ENCODE assay signal across 34 cellular contexts in the genomic region with DNA sequence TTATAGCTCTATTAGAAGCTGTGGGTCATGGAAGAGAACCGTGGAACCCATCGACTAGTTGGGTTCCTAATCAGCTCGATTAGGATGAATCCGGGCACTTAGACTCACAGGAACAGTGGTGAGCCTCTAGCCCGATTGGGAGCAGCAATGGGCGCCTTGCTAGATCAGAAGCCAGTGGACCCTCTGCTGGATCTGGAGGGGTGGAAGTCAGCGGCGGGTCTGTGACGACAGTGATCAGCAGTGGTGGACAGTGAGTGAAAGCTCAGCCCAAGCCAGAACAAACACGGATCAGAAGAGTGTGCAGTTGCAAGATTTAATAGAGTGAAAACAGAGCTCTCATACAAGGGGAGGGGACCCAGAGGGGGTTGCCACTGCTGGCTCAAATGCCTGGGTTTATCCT.
"Had no signal": no experiment of that assay in that cellular context is flagged by ENCODE, and none has a peak within 500 bp of the region (broad histone marks: within the 10 kb centered on the region; RNA-seq: fewer than 3 reads in every experiment).

No MANE protein-coding gene starts in this region.

- H3K27ac ChIP-seq: adrenal gland, body of pancreas, esophagus muscularis mucosa, foreskin keratinocyte, gastrocnemius medialis, heart right ventricle, WERI-Rb-1 had no signal

- H3K36me3 ChIP-seq: adrenal gland, esophagus muscularis mucosa, gastrocnemius medialis, heart right ventricle, WERI-Rb-1 had no signal

- H3K9me3 ChIP-seq: adrenal gland, body of pancreas, esophagus muscularis mucosa, gastrocnemius medialis, heart right ventricle had no signal

- H3K27me3 Mint-ChIP-seq: activated CD4-positive, alpha-beta memory T cell treated with anti-CD3 and anti-CD28 coated beads, Interleukin-2, amount 10 ng/mL, durations not matched to agents 7 days and 5 days; activated CD4-positive, alpha-beta T cell treated with anti-CD3 and anti-CD28 coated beads for 36 hours; activated CD4-positive, alpha-beta T cell treated with anti-CD3 and anti-CD28 coated beads, Interleukin-2, amount 10 ng/mL, durations not matched to agents 7 days and 5 days; activated naive CD8-positive, alpha-beta T cell; activated T-cell treated with anti-CD3 and anti-CD28 coated beads, Interleukin-2, amount 50 U/mL, for 24 hours; activated T-helper 17 cell treated with anti-CD3 and anti-CD28 coated beads, Interleukin-2, amount 50 U/mL, for 72 hours; effector memory CD8-positive, alpha-beta T cell; T-cell had no signal

- H3K4me3 Mint-ChIP-seq: activated CD4-positive, alpha-beta memory T cell treated with anti-CD3 and anti-CD28 coated beads, Interleukin-2, amount 10 ng/mL, durations not matched to agents 7 days and 5 days; activated CD4-positive, alpha-beta T cell treated with anti-CD3 and anti-CD28 coated beads for 36 hours; activated CD4-positive, alpha-beta T cell treated with anti-CD3 and anti-CD28 coated beads, Interleukin-2, amount 10 ng/mL, durations not matched to agents 7 days and 5 days; activated naive CD8-positive, alpha-beta T cell; activated T-cell treated with anti-CD3 and anti-CD28 coated beads, Interleukin-2, amount 50 U/mL, for 24 hours; activated T-cell treated with anti-CD3 and anti-CD28 coated beads, Interleukin-2, amount 50 U/mL, for 72 hours; activated T-helper 17 cell treated with anti-CD3 and anti-CD28 coated beads, Interleukin-2, amount 50 U/mL, for 72 hours; effector memory CD8-positive, alpha-beta T cell; T-cell; T-helper 1 cell treated with Interleukin-12 subunit alpha and Interleukin-12 subunit beta and Interleukin-4 antibody, amounts not matched to agents 30 μg/mL and 1 μg/mL, for 36 hours; T-helper 2 cell treated with Interferon-gamma antibody and Interleukin-4, amounts not matched to agents 5 μg/mL and 100 μg/mL, for 36 hours had no signal

- H3K9me3 Mint-ChIP-seq: T-helper 2 cell treated with Interferon-gamma antibody and Interleukin-4, amounts not matched to agents 5 μg/mL and 100 μg/mL, for 36 hours had no signal

- DNase-seq: activated CD4-positive, alpha-beta memory T cell treated with anti-CD3 and anti-CD28 coated beads, Interleukin-2, amount 10 ng/mL, durations not matched to agents 7 days and 5 days; activated CD4-positive, alpha-beta T cell treated with anti-CD3 and anti-CD28 coated beads for 36 hours; activated CD4-positive, alpha-beta T cell treated with anti-CD3 and anti-CD28 coated beads, Interleukin-2, amount 10 ng/mL, durations not matched to agents 7 days and 5 days; activated CD4-positive, alpha-beta T cell treated with anti-CD3 and anti-CD28 coated beads, Interleukin-2, amount 50 U/mL, for 4 hours; activated CD4-positive, CD25-positive, alpha-beta regulatory T cell; activated CD4-positive, CD25-positive, alpha-beta regulatory T cell treated with anti-CD3 and anti-CD28 coated beads, Interleukin-2, amount 50 U/mL, for 72 hours; activated CD8-positive, alpha-beta memory T cell treated with anti-CD3 and anti-CD28 coated beads, Interleukin-2, amount 50 U/mL, for 48 hours; activated effector memory CD4-positive, alpha-beta T cell treated with Interleukin-2 at 50 U/mL for 16 hours; activated gamma-delta T cell treated with Interleukin-2 at 50 U/mL for 16 hours; activated naive CD4-positive, alpha-beta T cell treated with anti-CD3 and anti-CD28 coated beads, Interleukin-2, amount 50 U/mL, for 16 hours; activated naive CD4-positive, alpha-beta T cell treated with Interleukin-2 at 50 U/mL for 16 hours; activated T-cell treated with anti-CD3 and anti-CD28 coated beads for 4 hours; activated T-cell treated with anti-CD3 and anti-CD28 coated beads, Interleukin-2, amount 50 U/mL, for 24 hours; activated T-cell treated with anti-CD3 and anti-CD28 coated beads, Interleukin-2, amount 50 U/mL, for 72 hours; adrenal gland; amygdala; body of pancreas; caudate nucleus; cortex of kidney; dermis blood vessel endothelial cell; effector CD4-positive, alpha-beta T cell; effector memory CD8-positive, alpha-beta T cell; erythroblast; foreskin keratinocyte; gastrocnemius medialis; heart right ventricle; T-cell; T1000; WERI-Rb-1 had no signal

- H3K36me3 Mint-ChIP-seq: activated naive CD8-positive, alpha-beta T cell; T-cell had no signal

- H3K4me1 ChIP-seq: adrenal gland, body of pancreas, foreskin keratinocyte, gastrocnemius medialis, heart right ventricle had no signal

- H3K4me3 ChIP-seq: adrenal gland, body of pancreas, esophagus muscularis mucosa, gastrocnemius medialis, heart right ventricle had no signal

- H3K27me3 ChIP-seq: adrenal gland, body of pancreas, esophagus muscularis mucosa, foreskin keratinocyte, gastrocnemius medialis, heart right ventricle had no signal

- ATAC-seq: activated CD4-positive, alpha-beta T cell treated with anti-CD3 and anti-CD28 coated beads for 36 hours; activated T-cell treated with anti-CD3 and anti-CD28 coated beads, Interleukin-2, amount 50 U/mL, for 72 hours; activated T-helper 17 cell treated with anti-CD3 and anti-CD28 coated beads, Interleukin-2, amount 50 U/mL, for 72 hours; body of pancreas; effector memory CD8-positive, alpha-beta T cell; foreskin keratinocyte; gastrocnemius medialis; heart right ventricle; T-cell had no signal

- H3K27ac Mint-ChIP-seq: activated CD4-positive, alpha-beta memory T cell treated with anti-CD3 and anti-CD28 coated beads, Interleukin-2, amount 10 ng/mL, durations not matched to agents 7 days and 5 days; activated CD4-positive, alpha-beta T cell treated with anti-CD3 and anti-CD28 coated beads for 36 hours; activated CD4-positive, alpha-beta T cell treated with anti-CD3 and anti-CD28 coated beads, Interleukin-2, amount 10 ng/mL, durations not matched to agents 7 days and 5 days; activated naive CD8-positive, alpha-beta T cell; activated T-cell treated with anti-CD3 and anti-CD28 coated beads, Interleukin-2, amount 50 U/mL, for 24 hours; activated T-cell treated with anti-CD3 and anti-CD28 coated beads, Interleukin-2, amount 50 U/mL, for 72 hours; activated T-helper 17 cell treated with anti-CD3 and anti-CD28 coated beads, Interleukin-2, amount 50 U/mL, for 72 hours; effector memory CD8-positive, alpha-beta T cell; T-cell; T-helper 1 cell treated with Interleukin-12 subunit alpha and Interleukin-12 subunit beta and Interleukin-4 antibody, amounts not matched to agents 30 μg/mL and 1 μg/mL, for 36 hours; T-helper 2 cell treated with Interferon-gamma antibody and Interleukin-4, amounts not matched to agents 5 μg/mL and 100 μg/mL, for 36 hours had no signal

- H3K4me1 Mint-ChIP-seq: activated CD4-positive, alpha-beta memory T cell treated with anti-CD3 and anti-CD28 coated beads, Interleukin-2, amount 10 ng/mL, durations not matched to agents 7 days and 5 days; activated CD4-positive, alpha-beta T cell treated with anti-CD3 and anti-CD28 coated beads for 36 hours; activated CD4-positive, alpha-beta T cell treated with anti-CD3 and anti-CD28 coated beads, Interleukin-2, amount 10 ng/mL, durations not matched to agents 7 days and 5 days; activated T-helper 17 cell treated with anti-CD3 and anti-CD28 coated beads, Interleukin-2, amount 50 U/mL, for 72 hours; T-cell had no signal
